In genomic region chr5:39080168-39080567, GRCh38 we compare ENCODE assay signal across 13 cellular contexts. TPM values are rescaled to one million over a fixed set of nuclear protein-coding genes. Genes with fewer than 3 reads are reported as not detected.
A peak's percentile ranks its signal among the peaks of the same experiment; 100 is the strongest.
DNase-seq lines count a peak whose midpoint lies in the region; ATAC-seq, FAIRE-seq and TF ChIP-seq lines count a peak whose summit lies in the region.
"Had no signal": no experiment of that assay in that cellular context is flagged by ENCODE, and none has a peak within 500 bp of the region (broad histone marks: within the 10 kb centered on the region; RNA-seq: fewer than 3 reads in every experiment).

No MANE protein-coding gene starts in this region.

- H3K79me2 ChIP-seq in HCT116 (ENCODE audit: insufficient read depth, low read length) (no peaks in the 10 kb centered on the region; the same call in 1 of the 2 replicates), PC-9 (ENCODE audit: low read depth) (peaks cover 15% of the 10 kb centered on the region), K562 (ENCODE audit: control insufficient read depth, insufficient read depth, low read length) (peaks cover 12% of the 10 kb centered on the region), neural cell (replicated peaks; ENCODE audit: insufficient read depth, low read length) (no peaks in the 10 kb centered on the region)

- H3K36me3 ChIP-seq in HCT116 (ENCODE audit: control insufficient read depth in 1 of 2, insufficient read depth in 2 of 2, low read length in 2 of 2): no peaks in the 10 kb centered on the region
- H3K36me3 ChIP-seq in PC-9 (ENCODE audit: low read depth): no peaks in the 10 kb centered on the region
- no peaks in the 10 kb centered on the region for H3K36me3 ChIP-seq in K562 (ENCODE audit: control insufficient read depth, insufficient read depth, low read length)
- H3K36me3 ChIP-seq in neural cell (ENCODE audit: insufficient read depth, low read length): no peaks in the 10 kb centered on the region
- H3K36me3 ChIP-seq: BLaER1 had no signal

- in situ Hi-C loops in K562 (cut with MboI): no loop called here

- H3K4me1 ChIP-seq in HCT116 (ENCODE audit: control insufficient read depth in 1 of 2, insufficient read depth in 2 of 2, low read length in 2 of 2) (peaks cover 7 to 44% of the 10 kb centered on the region in 2 experiments; a peak in 3 of 4 replicates), PC-9 (replicated peaks; ENCODE audit: insufficient read depth) (peaks cover 25% of the 10 kb centered on the region), K562 (replicated peaks in 1 of 2; ENCODE audit: control insufficient read depth in 2 of 2, insufficient read depth in 2 of 2, low read length in 2 of 2) (peaks cover 0 to 4% of the 10 kb centered on the region in 2 experiments; a peak in 2 of 5 replicates)

- no peaks in the 10 kb centered on the region for H3K27me3 ChIP-seq in HCT116 (ENCODE audit: insufficient read depth, low read length)
- H3K27me3 ChIP-seq in PC-9 (ENCODE audit: insufficient read depth, low read depth): no peaks in the 10 kb centered on the region
- H3K27me3 ChIP-seq in K562 (ENCODE audit: control insufficient read depth in 2 of 2, insufficient read depth in 2 of 2, low read length in 2 of 2): no peaks in the 10 kb centered on the region
- no peaks in the 10 kb centered on the region for H3K27me3 ChIP-seq in neural cell (ENCODE audit: insufficient read depth, low read depth, low read length)
- H3K27me3 ChIP-seq: BLaER1 had no signal

- H3K4me2 ChIP-seq in HCT116 (ENCODE audit: low read length): peak overlapping the region; percentile 47
- H3K4me2 ChIP-seq in PC-9: no peak overlapping the region
- no peak overlapping the region for H3K4me2 ChIP-seq in K562 (ENCODE audit: insufficient read depth, low read length)
- no peak overlapping the region for H3K4me2 ChIP-seq in neural cell (ENCODE audit: low read length)
- H3K4me2 ChIP-seq: BLaER1 had no signal

- TF ChIP-seq POLR2A in HCT116 (IDR thresholded peaks at IDR 0.05; ENCODE audit: borderline replicate concordance, extremely low read depth, insufficient read depth, insufficient read length): no peak
- TF ChIP-seq POLR2A in K562 (conservative IDR thresholded peaks at IDR 0.05): no peak

- H3K9me2 ChIP-seq in HCT116 (ENCODE audit: insufficient read depth) (no peaks in the 10 kb centered on the region), PC-9 (ENCODE audit: insufficient read depth) (0 out of 2 replicates have a peak, but pooled peaks cover 6% of the 10 kb centered on the region), neural cell (ENCODE audit: insufficient read depth, low read length) (no peaks in the 10 kb centered on the region)

- DNase-seq in HCT116 (ENCODE audit: low read depth, low spot score) (no peak), PC-9 (peak in 1 of 2 experiments; percentile 45), K562 (ENCODE audit: extremely low read depth in 1 of 4, low spot score in 3 of 4) (no peak), NCI-H1105 treated with DMSO at 0.1 percent for 48 hours (lab: John Stamatoyannopoulos, UW) (no peak), D341Med (ENCODE audit: low spot score) (no peak)
- DNase-seq in activated naive CD4-positive, alpha-beta T cell treated with Interleukin-2 at 50 U/mL for 16 hours: no peak
- DNase-seq: DMS79, KG1, NCI-H2171 treated with DMSO at 0.1 percent for 48 hours had no signal

- intact Hi-C loops in HCT116 (cut with micrococcal nuclease): no loop called here
- intact Hi-C loops in PC-9 (cut with micrococcal nuclease; ENCODE audit: unreplicated experiment): no loop called here
- intact Hi-C loops in K562 (cut with micrococcal nuclease): loop anchor here (1.0 to 10.0 kb wide), 6 partner anchors 75 to 635 kb away; partner anchors contain the start of gene FYB1

- H3K4me3 ChIP-seq in HCT116 (replicated peaks in 1 of 2; ENCODE audit: low read depth in 1 of 2, low read length in 2 of 2): no peak overlapping the region
- H3K4me3 ChIP-seq in PC-9: no peak overlapping the region
- no peak overlapping the region for H3K4me3 ChIP-seq in K562
- H3K4me3 ChIP-seq in neural cell (ENCODE audit: low read length): no peak overlapping the region
- H3K4me3 ChIP-seq: BLaER1, GM23248 had no signal

- BruUV-seq in HCT116 (replicated peaks; lab: Mats Ljungman, UMichigan): no TSS peak
- BruUV-seq in PC-9 (replicated peaks; lab: Mats Ljungman, UMichigan): no TSS peak
- BruUV-seq in K562 (replicated peaks; lab: Mats Ljungman, UMichigan): no TSS peak

- H3F3A ChIP-seq in PC-9 (ENCODE audit: insufficient read depth, low read depth) (peaks cover 22% of the 10 kb centered on the region), neural cell (ENCODE audit: insufficient read depth, low read length, poor library complexity, severe bottlenecking) (no peaks in the 10 kb centered on the region)

- H4K20me1 ChIP-seq in HCT116 (ENCODE audit: insufficient read depth) (no peaks in the 10 kb centered on the region), PC-9 (ENCODE audit: insufficient read depth) (no peaks in the 10 kb centered on the region), K562 (replicated peaks; ENCODE audit: control insufficient read depth, insufficient read depth, low read length) (no peaks in the 10 kb centered on the region), neural cell (ENCODE audit: insufficient read depth) (no peaks in the 10 kb centered on the region)
- H4K20me1 ChIP-seq: BLaER1 had no signal

- ATAC-seq in HCT116: no peak
- no peak for ATAC-seq in K562
- no peak for ATAC-seq in GM21526 (IDR thresholded peaks at IDR 0.05; ENCODE audit: low FRiP score, unreplicated experiment)

- 10% methylated on average over 1 of the region's 2 CpGs for whole genome bisulfite sequencing in K562 (ENCODE audit: insufficient coverage, low coverage, missing lambda C conversion rate)

- CTCF ChIA-PET in HCT116 (lab: Charles Lee) (interaction anchor here (0.7 to 2.6 kb wide), 21 partner anchors 8 to 854 kb away, joined by 3 to 19 read pairs (median 3); no protein-coding TSS in a partner anchor), PC-9 (lab: Charles Lee) (interaction anchor here (0.6 to 2.0 kb wide), 13 partner anchors 8 to 1807 kb away, joined by 3 to 18 read pairs (median 6); no protein-coding TSS in a partner anchor), K562 (lab: Yijun Ruan, JAX; ENCODE audit: low intra/inter-chr PET ratio) (interaction anchor here (1.2 kb wide), 1 partner anchor 75 kb away, joined by 4 read pairs; no protein-coding TSS in a partner anchor)

- H2AFZ ChIP-seq in HCT116 (ENCODE audit: low read depth, low read length, poor library complexity, severe bottlenecking) (peak overlapping the region; percentile 89), PC-9 (no peak overlapping the region), K562 (ENCODE audit: low read depth, low read length) (no peak overlapping the region), neural cell (ENCODE audit: low read depth, low read length) (no peak overlapping the region)

- H3K27ac ChIP-seq in HCT116 (ENCODE audit: low read depth, low read length): no peak overlapping the region
- 0 out of 2 replicates have a peak overlapping the region, but pooled peaks have one; percentile 18 for H3K27ac ChIP-seq in PC-9
- H3K27ac ChIP-seq in K562 (ENCODE audit: extremely low read depth, low read depth, low read length): no peak overlapping the region
- H3K27ac ChIP-seq in neural cell (ENCODE audit: low read length): no peak overlapping the region
- H3K27ac ChIP-seq: BLaER1, GM23248 had no signal

- H3K9me3 ChIP-seq in HCT116 (ENCODE audit: control insufficient read depth in 1 of 2, insufficient read depth in 1 of 2, low read depth in 1 of 2, low read length in 2 of 2) (no peaks in the 10 kb centered on the region), PC-9 (ENCODE audit: insufficient read depth, low read depth) (peaks cover 12% of the 10 kb centered on the region; the same call in 1 of the 2 replicates), K562 (replicated peaks; ENCODE audit: control insufficient read depth, insufficient read depth, low read depth, low read length) (no peaks in the 10 kb centered on the region), neural cell (ENCODE audit: low read length) (no peaks in the 10 kb centered on the region)
- H3K9me3 ChIP-seq: BLaER1 had no signal

- POLR2A ChIA-PET in HCT116 (lab: Charles Lee) (interaction anchor here (1.0 kb wide), 1 partner anchor 45 kb away, joined by 3 read pairs; no protein-coding TSS in a partner anchor), PC-9 (lab: Charles Lee; ENCODE audit: unreplicated experiment) (interaction anchor here (0.5 to 0.7 kb wide), 3 partner anchors 41 to 299 kb away, joined by 3 to 28 read pairs (median 6); no protein-coding TSS in a partner anchor), K562 (lab: Yijun Ruan, JAX) (interaction anchor here (0.9 to 1.2 kb wide), 4 partner anchors 17 to 61 kb away, joined by 3 to 5 read pairs (median 4); no protein-coding TSS in a partner anchor)

- TF ChIP-seq EP300 in K562 (IDR thresholded peaks at IDR 0.05; ENCODE audit: low read length) (no peak), neural cell (conservative IDR thresholded peaks at IDR 0.05; ENCODE audit: poor library complexity, severe bottlenecking) (peak; percentile 49)

- no peak for TF ChIP-seq RAD21 in HCT116 (IDR thresholded peaks at IDR 0.05; ENCODE audit: low read depth)
- no peak for TF ChIP-seq RAD21 in K562 (CRISPR knock-in tag; conservative IDR thresholded peaks at IDR 0.05 in 1 of 2, IDR thresholded peaks at IDR 0.05 in 1 of 2)
- TF ChIP-seq RAD21 in neural cell (conservative IDR thresholded peaks at IDR 0.05): no peak

- RAD21 ChIA-PET in HCT116 (lab: Charles Lee; ENCODE audit: low non-redundant PET in 1 of 2, low total read pairs in 2 of 2, uncharacterized antibody in 2 of 2, unreplicated experiment in 2 of 2): interaction anchor here in 1 of 2 experiments (0.7 to 1.4 kb wide), 2 partner anchors 408 to 639 kb away, joined by 3 to 6 read pairs; no protein-coding TSS in a partner anchor

- H3K9ac ChIP-seq in HCT116 (ENCODE audit: low read length): no peak overlapping the region
- no peak overlapping the region for H3K9ac ChIP-seq in K562 (ENCODE audit: insufficient read depth in 1 of 2, low read depth in 2 of 2, low read length in 2 of 2)
- H3K9ac ChIP-seq in neural cell (ENCODE audit: low read length): no peak overlapping the region
- H3K9ac ChIP-seq: BLaER1, GM23248 had no signal

- no peak for FAIRE-seq in K562 (lab: Jason Lieb, UNC)

- no peaks in the 10 kb centered on the region for H3K9me1 ChIP-seq in K562 (ENCODE audit: control insufficient read depth, insufficient read depth, low read length)

- no peak for TF ChIP-seq CTCF in HCT116 (IDR thresholded peaks at IDR 0.05 in 2 of 3, conservative IDR thresholded peaks at IDR 0.05 in 1 of 3; ENCODE audit: borderline replicate concordance in 1 of 3, insufficient read depth in 1 of 3, low read depth in 2 of 3, low read length in 2 of 3)
- TF ChIP-seq CTCF in PC-9 (conservative IDR thresholded peaks at IDR 0.05): no peak
- TF ChIP-seq CTCF in K562 (IDR thresholded peaks at IDR 0.05 in 2 of 3, conservative IDR thresholded peaks at IDR 0.05 in 1 of 3; ENCODE audit: insufficient read depth in 2 of 3, low read depth in 1 of 3, low read length in 3 of 3): no peak
- no peak for TF ChIP-seq CTCF in neural cell (IDR thresholded peaks at IDR 0.05; ENCODE audit: poor library complexity, severe bottlenecking)

RNA-seq across cellular contexts. Expression of gene RICTOR, which starts 6.0 kb away (rescaled TPM):
- total RNA-seq in HCT116 (2021; ENCODE audit: unreplicated experiment) (21.7 TPM), PC-9 (2021) (103 and 121 TPM in 2 replicates), K562 (2014; rRNA removed) (18.1 and 22.6 TPM in 2 replicates), K562 (2014; rRNA removed; fragmentation: Illumina TruSeq; extraction: Trizol) (37.6 and 47.4 TPM in 2 replicates), K562 (2015; rRNA removed; fragmentation: Illumina TruSeq; extraction: Trizol) (32.3 and 35.2 TPM in 2 replicates), K562 (2021) (41.0 and 43.2 TPM in 2 replicates)
- polyA plus RNA-seq in HCT116 (2012): 3.5 and 4.4 TPM in 2 replicates
- 131 and 332 TPM in 2 replicates for total RNA-seq in K562 (2011; cell fraction: chromatin; rRNA removed; ENCODE audit: low replicate concordance)
- total RNA-seq in K562 (2011; cell fraction: nucleolus; rRNA removed): 38.0 and 56.7 TPM in 2 replicates
- 86.9 and 126 TPM in 2 replicates for total RNA-seq in K562 (2011; cell fraction: nucleoplasm; rRNA removed)
- polyA plus RNA-seq in K562 (2011; rRNA removed) (31.7 and 46.6 TPM in 2 replicates), K562 (2014; fragmentation: Illumina TruSeq; extraction: Trizol) (18.8 and 19.7 TPM in 2 replicates), K562 (2014; fragmentation: Nextera tagmentation; extraction: Ambion mirVana) (10 to 100 TPM; 13.9 to 15.9 TPM), K562 (2014; rRNA removed) (14.2 and 17.0 TPM in 2 replicates), neural cell (12.9 and 16.1 TPM in 2 replicates)
- polyA plus RNA-seq in K562 (2011; cell fraction: cytosol; rRNA removed): 9.1 and 16.2 TPM in 2 replicates
- 58.1 and 62.5 TPM in 2 replicates for polyA plus RNA-seq in K562 (2011; cell fraction: nucleus; rRNA removed)
- 11.7 and 13.1 TPM in 2 replicates for polyA plus RNA-seq in K562 (2012)
- polyA minus RNA-seq in K562 (2011; rRNA and poly(A)+ RNA removed): 205 and 242 TPM in 2 replicates
- 41.3 and 55.6 TPM in 2 replicates for polyA minus RNA-seq in K562 (2011; cell fraction: cytosol; rRNA and poly(A)+ RNA removed)
- 123 and 176 TPM in 2 replicates for polyA minus RNA-seq in K562 (2011; cell fraction: nucleus; rRNA and poly(A)+ RNA removed)
- 74.0 and 87.4 TPM in 2 replicates for polyA minus RNA-seq in neural cell
